ENCODE assay signal across 8 cellular contexts in the genomic region with DNA sequence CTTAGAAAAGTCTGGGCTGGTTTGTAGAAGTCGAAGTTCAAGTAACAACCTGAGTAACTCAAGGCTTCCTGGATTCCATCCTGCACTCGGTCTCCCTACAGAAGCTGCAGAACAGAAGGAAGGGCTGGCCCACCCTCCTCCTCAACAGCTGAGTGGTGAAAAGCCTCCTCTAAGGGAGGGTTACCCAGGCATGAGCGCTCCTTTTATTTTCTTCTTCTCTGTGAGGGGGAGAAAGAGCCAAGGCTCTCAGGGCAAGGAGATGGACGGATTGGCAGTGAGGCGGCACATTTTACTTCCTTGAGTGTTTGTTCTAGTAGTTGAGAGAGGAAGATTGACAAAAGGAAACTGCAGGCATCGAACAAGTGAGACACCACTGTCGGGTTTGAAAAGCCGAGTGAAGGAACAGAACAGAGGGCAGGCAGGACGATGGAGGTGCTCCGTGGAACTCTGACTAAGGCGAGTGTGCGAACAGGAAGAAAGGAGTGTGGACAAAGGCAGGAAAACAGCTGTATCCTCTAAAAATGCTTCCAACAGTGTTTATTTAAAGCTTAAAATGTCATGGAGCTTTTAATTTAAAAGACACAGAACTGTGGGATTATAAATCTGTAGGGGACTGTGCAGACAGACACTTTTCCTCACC. TPM values are rescaled to one million over a fixed set of nuclear protein-coding genes. Genes with fewer than 3 reads are reported as not detected.
DNase-seq lines count a peak whose midpoint lies in the region; ATAC-seq and TF ChIP-seq lines count a peak whose summit lies in the region.

No MANE protein-coding gene starts in this region.

- 40 to 79% methylated on average over 3 to 12 of the region's 12 CpGs for WGBS in endodermal cell (ENCODE audit: insufficient coverage in 1 of 2, insufficient read length in 1 of 2), 2 experiments

- no peaks in the 10 kb centered on the region for H3K9me3 ChIP-seq in CD4-positive, CD25-positive, alpha-beta regulatory T cell (ENCODE audit: control insufficient read depth in 2 of 2, low read length in 2 of 2)
- no peaks in the 10 kb centered on the region for H3K9me3 ChIP-seq in endodermal cell (ENCODE audit: control insufficient read depth, low read length)

- no peak for TF ChIP-seq CTCF in endodermal cell (conservative IDR thresholded peaks at IDR 0.05)
- no peak for TF ChIP-seq CTCF in neural crest cell (conservative IDR thresholded peaks at IDR 0.05)

- peaks cover 5 to 57% (median 14%) of the 10 kb centered on the region in 4 donors for H3K4me1 Mint-ChIP-seq in CD4-positive, CD25-positive, alpha-beta regulatory T cell
- H3K4me1 Mint-ChIP-seq in endodermal cell (peaks cover 34% of the 10 kb centered on the region), neural crest cell (peaks cover 29% of the 10 kb centered on the region)

- H3K27ac Mint-ChIP-seq in CD4-positive, CD25-positive, alpha-beta regulatory T cell, result peak overlapping the region; percentile 23 to 83 (median 59)
- H3K27ac Mint-ChIP-seq in endodermal cell (peak overlapping the region; percentile 33), neural crest cell (ENCODE audit: unreplicated experiment) (peak overlapping the region; percentile 59)

- H3K27me3 Mint-ChIP-seq in CD4-positive, CD25-positive, alpha-beta regulatory T cell, result no peaks in the 10 kb centered on the region
- no peaks in the 10 kb centered on the region for H3K27me3 Mint-ChIP-seq in endodermal cell (ENCODE audit: insufficient read depth)
- H3K27me3 Mint-ChIP-seq in neural crest cell (ENCODE audit: low read depth), result no peaks in the 10 kb centered on the region

- peaks cover 13% of the 10 kb centered on the region for H3K36me3 ChIP-seq in CD4-positive, CD25-positive, alpha-beta regulatory T cell (ENCODE audit: control insufficient read depth, insufficient read depth, low read length)
- no peaks in the 10 kb centered on the region for H3K36me3 ChIP-seq in endodermal cell (ENCODE audit: control insufficient read depth, insufficient read depth, low read length)

- no peak for ATAC-seq in CD4-positive, CD25-positive, alpha-beta regulatory T cell (ENCODE audit: low read depth in 2 of 2)
- no peak for ATAC-seq in HG03097 (IDR thresholded peaks at IDR 0.05; ENCODE audit: low FRiP score, unreplicated experiment)

- no peak for DNase-seq in CD4-positive, CD25-positive, alpha-beta regulatory T cell
- DNase-seq in LHCN-M2 (ENCODE audit: low read depth), result peak; percentile 44
- no peak for DNase-seq in endodermal cell
- DNase-seq in neural crest cell (ENCODE audit: low read depth, low spot score), result no peak
- no peak for DNase-seq in activated CD8-positive, alpha-beta memory T cell treated with anti-CD3 and anti-CD28 coated beads, Interleukin-2, amount 50 U/mL, for 48 hours
- DNase-seq in activated T-cell treated with anti-CD3 and anti-CD28 coated beads, Interleukin-2, amount 50 U/mL, for 1 hour, result no peak
- DNase-seq in activated CD4-positive, CD25-positive, alpha-beta regulatory T cell (lab: John Stamatoyannopoulos, UW), result no peak

- H3K36me3 Mint-ChIP-seq in CD4-positive, CD25-positive, alpha-beta regulatory T cell, result peaks cover 26% of the 10 kb centered on the region
- H3K36me3 Mint-ChIP-seq in endodermal cell (ENCODE audit: low read depth) (peaks cover 25% of the 10 kb centered on the region), neural crest cell (ENCODE audit: low read depth) (peaks cover 8% of the 10 kb centered on the region)

- no peaks in the 10 kb centered on the region for H3K27me3 ChIP-seq in CD4-positive, CD25-positive, alpha-beta regulatory T cell (ENCODE audit: control insufficient read depth, insufficient read depth, low read length)
- H3K27me3 ChIP-seq in endodermal cell (ENCODE audit: control insufficient read depth, insufficient read depth, low read length, poor library complexity, severe bottlenecking), result no peaks in the 10 kb centered on the region

- H3K9me3 Mint-ChIP-seq in CD4-positive, CD25-positive, alpha-beta regulatory T cell, result no peaks in the 10 kb centered on the region
- no peaks in the 10 kb centered on the region for H3K9me3 Mint-ChIP-seq in endodermal cell
- no peaks in the 10 kb centered on the region for H3K9me3 Mint-ChIP-seq in neural crest cell

- peak overlapping the region in 2 of 4 donors; percentile 55 to 68 for H3K4me3 Mint-ChIP-seq in CD4-positive, CD25-positive, alpha-beta regulatory T cell
- H3K4me3 Mint-ChIP-seq in endodermal cell (no peak overlapping the region), neural crest cell (peak overlapping the region; percentile 63)

- H3K4me1 ChIP-seq in CD4-positive, CD25-positive, alpha-beta regulatory T cell (ENCODE audit: control insufficient read depth, insufficient read depth, low read length, poor library complexity, severe bottlenecking), result peaks cover 18% of the 10 kb centered on the region
- no peaks in the 10 kb centered on the region for H3K4me1 ChIP-seq in endodermal cell (ENCODE audit: control insufficient read depth, insufficient read depth, low read length)

- H3K9ac ChIP-seq in endodermal cell (ENCODE audit: extremely low read depth, low read length, poor library complexity, severe bottlenecking), result no peak overlapping the region

- no peak overlapping the region for H3K4me3 ChIP-seq in CD4-positive, CD25-positive, alpha-beta regulatory T cell (ENCODE audit: low read depth, low read length)
- H3K4me3 ChIP-seq in endodermal cell (ENCODE audit: low read length), result no peak overlapping the region

- H3K27ac ChIP-seq in CD4-positive, CD25-positive, alpha-beta regulatory T cell (ENCODE audit: insufficient read depth, low read length, poor library complexity, severe bottlenecking), result no peak overlapping the region
- H3K27ac ChIP-seq in endodermal cell (ENCODE audit: low read depth, low read length), result peak overlapping the region; percentile 84

RNA-seq across cellular contexts. Expression of a gene that starts 38.4 kb away (rescaled TPM):
- total RNA-seq in CD4-positive, CD25-positive, alpha-beta regulatory T cell, result 1.6 TPM
- 1 to 10 TPM in 3 of 4 donors, under 1 TPM in 1; 0.54 to 1.3 (median 1.2) TPM for polyA plus RNA-seq in CD4-positive, CD25-positive, alpha-beta regulatory T cell
- total RNA-seq in LHCN-M2 (2014; rRNA removed), result 7.9 and 10.0 TPM in 2 replicates
- 5.7 TPM for polyA plus RNA-seq in LHCN-M2 (2012)
- total RNA-seq in endodermal cell, result 1 to 10 TPM; 2.1 to 6.6 TPM
- 1.4 TPM for polyA plus RNA-seq in endodermal cell (2013, experiment 1 of 2)
- polyA plus RNA-seq in endodermal cell (2013, experiment 2 of 2), result 1.7 TPM
- total RNA-seq in neural crest cell, result 6.3 and 6.9 TPM in 2 replicates

RNA-seq across cellular contexts. Expression of a gene that starts 38.8 kb away (rescaled TPM):
- total RNA-seq in CD4-positive, CD25-positive, alpha-beta regulatory T cell, result 14.9 TPM
- polyA plus RNA-seq in CD4-positive, CD25-positive, alpha-beta regulatory T cell, result 10 to 100 TPM; 20.1 to 26.4 (median 23.3) TPM
- total RNA-seq in LHCN-M2 (2014; rRNA removed), result 13.2 and 27.5 TPM in 2 replicates
- polyA plus RNA-seq in LHCN-M2 (2012), result 14.2 TPM
- 10 to 100 TPM; 19.4 to 37.2 TPM for total RNA-seq in endodermal cell
- 22.9 TPM for polyA plus RNA-seq in endodermal cell (2013, experiment 1 of 2)
- polyA plus RNA-seq in endodermal cell (2013, experiment 2 of 2), result 21.0 TPM
- total RNA-seq in neural crest cell, result 75.0 and 75.8 TPM in 2 replicates
